In the genomic region with DNA sequence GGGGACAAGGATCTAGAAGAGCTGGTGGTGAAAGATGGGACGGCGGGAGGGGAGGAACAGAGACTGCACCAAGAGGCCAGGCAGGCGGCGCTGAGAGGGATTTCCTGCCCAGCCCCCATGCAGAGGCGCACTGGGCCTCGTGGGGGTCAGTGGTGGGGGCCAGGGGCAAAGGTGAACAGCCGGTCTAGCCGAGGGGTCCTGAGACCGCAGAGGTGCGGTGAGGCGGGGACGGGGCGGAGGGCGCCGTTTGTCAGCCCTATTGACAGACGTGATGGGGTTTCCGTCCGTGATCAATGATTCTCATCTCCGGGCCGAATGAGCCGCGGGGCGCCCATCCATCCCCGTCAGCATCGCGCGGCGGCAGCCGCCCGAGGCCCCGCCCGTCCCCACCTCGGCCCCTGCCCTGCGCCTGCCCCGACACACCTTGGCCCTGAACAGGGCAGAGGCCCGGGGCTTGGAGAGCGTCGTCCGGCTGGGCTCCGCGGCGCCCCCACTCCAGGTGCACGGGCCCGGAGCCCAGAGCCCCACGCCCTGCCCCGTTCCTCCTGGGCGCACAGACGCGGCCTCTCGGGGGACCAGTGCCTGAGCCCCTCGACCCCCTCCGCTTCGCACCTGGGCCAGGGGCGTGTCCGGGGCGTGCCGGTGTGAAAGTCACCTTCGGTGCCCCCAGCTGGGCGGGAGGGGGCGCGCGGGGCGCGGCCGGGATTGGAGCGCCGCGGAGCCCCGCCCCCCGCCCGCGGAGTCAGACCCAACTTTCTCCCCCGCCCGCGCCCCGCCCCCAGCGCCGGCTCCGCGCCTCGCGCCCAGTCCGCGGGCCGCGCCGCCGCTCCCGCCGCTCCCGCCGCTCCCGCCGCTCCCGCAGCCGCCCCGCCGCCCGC, we compare ENCODE assay signal across 8 cellular contexts. TPM values are rescaled to one million over a fixed set of nuclear protein-coding genes. Genes with fewer than 3 reads are reported as not detected.
DNase-seq lines count a peak whose midpoint lies in the region; ATAC-seq and TF ChIP-seq lines count a peak whose summit lies in the region.

A gene (plus strand): TSS at position 781 of the 878 bp plus-strand sequence. CDS start 176 bp downstream, outside the sequence.

- no peak within 1 kb of the TSS for H3K9ac ChIP-seq in HUES48 (ENCODE audit: low read depth, low read length)

- H3K9me3 ChIP-seq in HUES48 (ENCODE audit: control insufficient read depth, insufficient read depth, low read length): no peaks in the 10 kb centered on the region

- peak within 1 kb of the TSS; percentile 50; the same call in 1 of the 2 replicates for H3K4me3 ChIP-seq in HUES48 (ENCODE audit: low read depth, low read length)

- no peak within 1 kb of the TSS for H3K27ac ChIP-seq in HUES48 (ENCODE audit: low read depth, low read length)
- H3K27ac ChIP-seq in foreskin keratinocyte: no peak within 1 kb of the TSS

- H3K27ac Mint-ChIP-seq in nephron progenitor cell: no peak within 1 kb of the TSS

- H3K4me1 ChIP-seq in HUES48 (ENCODE audit: control insufficient read depth, insufficient read depth, low read length) (peaks cover 36% of the 10 kb centered on the region), foreskin keratinocyte (peaks cover 5% of the 10 kb centered on the region)

- H3K9me3 Mint-ChIP-seq in nephron progenitor cell: no peaks in the 10 kb centered on the region

- peaks cover 71% of the 10 kb centered on the region for H3K27me3 Mint-ChIP-seq in nephron progenitor cell (ENCODE audit: low read depth, poor library complexity)

- H3K4me3 Mint-ChIP-seq in nephron progenitor cell: peak within 1 kb of the TSS; percentile 85

- H3K36me3 Mint-ChIP-seq in nephron progenitor cell (ENCODE audit: low read depth): no peaks in the 10 kb centered on the region

- H3K36me3 ChIP-seq in HUES48 (ENCODE audit: control insufficient read depth, insufficient read depth, low read length): peaks cover 13% of the 10 kb centered on the region

- no peak for ATAC-seq in foreskin keratinocyte
- no peak for ATAC-seq in HG03196 (IDR thresholded peaks at IDR 0.05; ENCODE audit: unreplicated experiment)

- peaks cover 68% of the 10 kb centered on the region for H3K4me1 Mint-ChIP-seq in nephron progenitor cell

- peak; percentile 43 for DNase-seq in EH (ENCODE audit: low read depth)
- DNase-seq in activated CD4-positive, alpha-beta T cell treated with anti-CD3 and anti-CD28 coated beads for 1 hour: peak; percentile 37
- peak; percentile 30 for DNase-seq in effector CD8-positive, alpha-beta T cell (lab: John Stamatoyannopoulos, UW)
- peak; percentile 84 for DNase-seq in nephron progenitor cell
- no peak for DNase-seq in NCI-H1694 (lab: John Stamatoyannopoulos, UW)
- DNase-seq in foreskin keratinocyte: no peak

- TF ChIP-seq CTCF in nephron progenitor cell (IDR thresholded peaks at IDR 0.05) (no peak), foreskin keratinocyte (conservative IDR thresholded peaks at IDR 0.05) (no peak)

- H3K27me3 ChIP-seq in HUES48 (ENCODE audit: control insufficient read depth, insufficient read depth, low read length) (peaks cover 77% of the 10 kb centered on the region), foreskin keratinocyte (peaks cover 68% of the 10 kb centered on the region)

RNA-seq across cellular contexts. Expression of the gene that starts here (rescaled TPM):
- total RNA-seq in foreskin keratinocyte: 1.2 and 1.3 TPM in 2 replicates
- polyA plus RNA-seq in foreskin keratinocyte: 2.9 and 3.3 TPM in 2 replicates

Comparison
In these comparisons a context has a peak if more than half of its experiments do, and no peak if none do; other contexts are left out.
1. DNase-seq: peak in EH (single experiment), activated CD4-positive, alpha-beta T cell treated with anti-CD3 and anti-CD28 coated beads for 1 hour (single experiment), effector CD8-positive, alpha-beta T cell (single experiment) and nephron progenitor cell (single experiment); none in NCI-H1694 (single experiment) and foreskin keratinocyte (0 of 2).